In genomic region chr1:201468501-201468843, GRCh38 we compare ENCODE assay signal across 8 cellular contexts. TPM values are rescaled to one million over a fixed set of nuclear protein-coding genes. Genes with fewer than 3 reads are reported as not detected.
DNase-seq lines count a peak whose midpoint lies in the region; FAIRE-seq and TF ChIP-seq lines count a peak whose summit lies in the region.

No MANE protein-coding gene starts in this region.

- peaks cover 55% of the 10 kb centered on the region for H3K4me1 Mint-ChIP-seq in HFFc6 (ENCODE audit: low read depth)

- H2AK5ac ChIP-seq in mesenchymal stem cell (ENCODE audit: low read length, severe bottlenecking): peak overlapping the region; percentile 60

- peak overlapping the region; percentile 60 for H3K4me2 ChIP-seq in mesenchymal stem cell (ENCODE audit: low read length, poor library complexity, severe bottlenecking)

- no peaks in the 10 kb centered on the region for H3K27me3 Mint-ChIP-seq in HFFc6 (ENCODE audit: insufficient read depth)

- WGBS in mesenchymal stem cell: under 1% methylated on average over 36 of the region's 44 CpGs

- H2BK5ac ChIP-seq in mesenchymal stem cell (ENCODE audit: low read depth, low read length, poor library complexity, severe bottlenecking): peak overlapping the region; percentile 85

- peaks cover 40% of the 10 kb centered on the region for H3K36me3 Mint-ChIP-seq in HFFc6 (ENCODE audit: low read depth)

- H3K4me1 ChIP-seq in NT2/D1 (ENCODE audit: insufficient read depth, insufficient read length) (peaks cover 20% of the 10 kb centered on the region), duodenal mucosa (ENCODE audit: control insufficient read depth in 1 of 2, insufficient read depth in 2 of 2, low read length in 2 of 2) (peaks cover 6 to 15% of the 10 kb centered on the region in 2 donors), mesenchymal stem cell (ENCODE audit: control insufficient read depth, insufficient read depth, low read depth, low read length) (peaks cover 25% of the 10 kb centered on the region)

- no peak for FAIRE-seq in HTR-8/SVneo (lab: Jason Lieb, UNC)

- H3K27ac Mint-ChIP-seq in HFFc6: peak overlapping the region; percentile 81

- peaks cover 38% of the 10 kb centered on the region for H3K27me3 ChIP-seq in NT2/D1 (ENCODE audit: insufficient read depth, insufficient read length)
- H3K27me3 ChIP-seq in duodenal mucosa (ENCODE audit: control insufficient read depth in 1 of 2, insufficient read depth in 2 of 2, low read length in 2 of 2): peaks cover 8 to 17% of the 10 kb centered on the region in 2 donors
- no peaks in the 10 kb centered on the region for H3K27me3 ChIP-seq in mesenchymal stem cell (ENCODE audit: control insufficient read depth in 1 of 2, insufficient read depth in 1 of 2, low read length in 2 of 2)

- H3K14ac ChIP-seq in mesenchymal stem cell (ENCODE audit: low read length in 2 of 2): peak overlapping the region; percentile 58 to 88

- no peaks in the 10 kb centered on the region for H3K9me3 ChIP-seq in NT2/D1 (ENCODE audit: insufficient read depth, low read length)
- no peaks in the 10 kb centered on the region for H3K9me3 ChIP-seq in duodenal mucosa (ENCODE audit: control insufficient read depth in 1 of 2, low read length in 2 of 2)
- H3K9me3 ChIP-seq in mesenchymal stem cell (ENCODE audit: control insufficient read depth, low read length): no peaks in the 10 kb centered on the region

- peak; percentile 20; the same call in 1 of the 2 replicates for TF ChIP-seq CTCF in HFFc6 (IDR thresholded peaks at IDR 0.05)

- H4K91ac ChIP-seq in mesenchymal stem cell (ENCODE audit: low read length): peak overlapping the region; percentile 99

- peak overlapping the region; percentile 97 for H2BK15ac ChIP-seq in mesenchymal stem cell (ENCODE audit: low read depth, poor library complexity, severe bottlenecking)

- H3K9ac ChIP-seq in NT2/D1 (ENCODE audit: insufficient read length, low read depth) (peak overlapping the region; percentile 95), duodenal mucosa (ENCODE audit: low read depth in 1 of 2, low read length in 2 of 2) (peak overlapping the region; percentile 52 to 60), mesenchymal stem cell (ENCODE audit: low read length) (peak overlapping the region; percentile 97)

- H4K8ac ChIP-seq in mesenchymal stem cell (ENCODE audit: low read length): peak overlapping the region; percentile 92

- peak; percentile 3 to 37 for DNase-seq in NCI-H524 (lab: John Stamatoyannopoulos, UW)
- no peak for DNase-seq in NCI-H524 treated with DMSO at 0.1 percent for 48 hours (lab: John Stamatoyannopoulos, UW)
- DNase-seq in HFFc6: no peak
- no peak for DNase-seq in NT2/D1 (ENCODE audit: low read depth, low spot score)
- DNase-seq in mesenchymal stem cell: peak; percentile 55
- no peak for DNase-seq in HTR-8/SVneo (ENCODE audit: insufficient read length, low spot score)
- no peak for DNase-seq in T-helper 9 cell

- H3K23ac ChIP-seq in mesenchymal stem cell (ENCODE audit: low read length in 2 of 2): peak overlapping the region; percentile 73 to 90

- peak overlapping the region; percentile 20 to 50 for H2BK12ac ChIP-seq in mesenchymal stem cell (ENCODE audit: low read length in 2 of 2)

- H3K4ac ChIP-seq in mesenchymal stem cell (ENCODE audit: low read depth in 1 of 2, low read length in 2 of 2): peak overlapping the region; percentile 99 to 100

- H3K36me3 ChIP-seq in NT2/D1 (ENCODE audit: insufficient read depth, insufficient read length, low read length): peaks cover 42% of the 10 kb centered on the region
- H3K36me3 ChIP-seq in duodenal mucosa (ENCODE audit: control insufficient read depth in 1 of 2, insufficient read depth in 2 of 2, low read length in 2 of 2): no peaks in the 10 kb centered on the region
- H3K36me3 ChIP-seq in mesenchymal stem cell (ENCODE audit: control insufficient read depth in 1 of 2, insufficient read depth in 2 of 2, low read depth in 1 of 2, low read length in 2 of 2): peaks cover 26 to 27% of the 10 kb centered on the region in 2 experiments

- peaks cover 2% of the 10 kb centered on the region for H3K79me1 ChIP-seq in mesenchymal stem cell (replicated peaks; ENCODE audit: low read length, poor library complexity, severe bottlenecking)

- peak overlapping the region; percentile 96 for H2BK120ac ChIP-seq in mesenchymal stem cell (ENCODE audit: low read depth, low read length)

- peak overlapping the region; percentile 100 for H3K4me3 Mint-ChIP-seq in HFFc6

- peak overlapping the region; percentile 90 for H3K4me3 ChIP-seq in NT2/D1 (ENCODE audit: insufficient read length, low read depth)
- peak overlapping the region; percentile 46 to 78 for H3K4me3 ChIP-seq in duodenal mucosa (ENCODE audit: low read depth in 1 of 2, low read length in 2 of 2)
- H3K4me3 ChIP-seq in mesenchymal stem cell (ENCODE audit: insufficient read depth in 1 of 2, low read depth in 1 of 2, low read length in 2 of 2): peak overlapping the region; percentile 94 to 99

- H3K18ac ChIP-seq in mesenchymal stem cell (ENCODE audit: low read depth in 1 of 2, low read length in 2 of 2): peak overlapping the region; percentile 97 to 99

- H3K27ac ChIP-seq in duodenal mucosa (ENCODE audit: low read depth, low read length): peak overlapping the region; percentile 89
- H3K27ac ChIP-seq in mesenchymal stem cell (ENCODE audit: low read length, poor library complexity, severe bottlenecking): peak overlapping the region; percentile 90

- H2AFZ ChIP-seq in mesenchymal stem cell (ENCODE audit: low read depth, low read length): peak overlapping the region; percentile 36

- H3K9me3 Mint-ChIP-seq in HFFc6: peaks cover 8% of the 10 kb centered on the region; the same call in 1 of the 2 replicates

RNA-seq across cellular contexts. Expression of gene PHLDA3, which starts 0.5 kb away (rescaled TPM):
- 100 to 1,000 TPM; 101 to 113 (median 108) TPM for total RNA-seq in HFFc6 (2021; fragmentation: NEBNext Ultra II Directional; extraction: Animal tissue kit (Norgen Biotek cat#: 25700))
- 42.7 TPM for polyA plus RNA-seq in mesenchymal stem cell (2013, experiment 1 of 2)
- polyA plus RNA-seq in mesenchymal stem cell (2013, experiment 2 of 2): 42.7 TPM

RNA-seq across cellular contexts. Expression of gene CSRP1, which starts 38.5 kb away (rescaled TPM):
- 100 to 1,000 TPM; 540 to 614 (median 577) TPM for total RNA-seq in HFFc6 (2021; fragmentation: NEBNext Ultra II Directional; extraction: Animal tissue kit (Norgen Biotek cat#: 25700))
- polyA plus RNA-seq in mesenchymal stem cell (2013, experiment 1 of 2): 86.6 TPM
- 85.7 TPM for polyA plus RNA-seq in mesenchymal stem cell (2013, experiment 2 of 2)

RNA-seq across cellular contexts. Expression of gene TNNI1, which starts 46.9 kb away (rescaled TPM):
- not detected for total RNA-seq in HFFc6 (2021; fragmentation: NEBNext Ultra II Directional; extraction: Animal tissue kit (Norgen Biotek cat#: 25700))
- not detected for polyA plus RNA-seq in mesenchymal stem cell (2013, experiment 1 of 2)
- polyA plus RNA-seq in mesenchymal stem cell (2013, experiment 2 of 2): not detected

Comparison
In these comparisons a context has a peak if more than half of its experiments do, and no peak if none do; other contexts are left out.
1. DNase-seq: peak in NCI-H524 (2 of 2) and mesenchymal stem cell (single experiment); none in NCI-H524 treated with DMSO at 0.1 percent for 48 hours (single experiment), HFFc6 (single experiment), NT2/D1 (single experiment), HTR-8/SVneo (single experiment) and T-helper 9 cell (single experiment).
2. Peak in every context shown above with its lines, with median percentiles within 50 percentile points of each other: H3K4me3 ChIP-seq and H3K9ac ChIP-seq.